In the genomic region with DNA sequence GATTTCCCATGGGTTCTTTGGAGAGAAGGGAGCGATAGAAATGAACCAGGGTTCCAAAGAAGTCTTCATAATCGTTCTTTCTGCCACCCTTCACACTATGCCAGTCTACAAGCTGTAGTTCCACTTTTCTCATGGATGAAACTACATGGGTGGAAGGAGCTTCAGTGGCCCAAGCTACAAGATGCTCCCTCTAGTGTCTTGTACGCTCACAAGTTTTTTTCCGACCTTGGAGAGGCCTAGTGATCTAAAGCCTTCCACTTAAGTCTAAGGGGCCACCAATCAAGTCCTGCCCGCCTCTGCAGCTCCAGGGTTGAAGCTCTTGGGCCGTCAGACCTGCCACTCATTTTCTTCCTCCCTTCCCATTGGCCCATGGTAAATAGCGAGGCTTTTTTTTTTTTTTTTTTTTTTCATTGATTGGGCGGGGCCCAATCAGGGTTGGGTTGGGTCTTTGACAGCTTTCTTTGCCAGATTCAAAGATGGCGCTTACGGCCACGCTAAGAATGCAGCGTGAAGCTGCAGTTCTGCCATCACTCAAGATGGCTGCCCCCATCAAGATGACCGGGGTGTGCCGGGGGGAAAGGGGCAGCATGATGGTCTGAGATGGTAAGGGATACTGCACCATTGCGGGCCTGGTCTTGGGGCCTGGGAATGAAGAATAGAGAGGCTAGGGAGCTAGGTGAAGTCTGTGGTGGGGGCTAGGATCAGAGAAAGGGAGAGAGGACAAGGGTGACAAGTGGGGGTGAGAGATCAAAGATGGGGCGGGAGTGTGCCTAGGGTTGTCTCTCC, we compare ENCODE assay signal across 8 cellular contexts. TPM values are rescaled to one million over a fixed set of nuclear protein-coding genes. Genes with fewer than 3 reads are reported as not detected.
DNase-seq lines count a peak whose midpoint lies in the region; TF ChIP-seq lines count a peak whose summit lies in the region.

Gene TOMM40L, plus strand, starts transcription at position 527 of the 786 bp plus-strand sequence. CDS start 430 bp downstream, outside the sequence.

- TF ChIP-seq POLR2A in suprapubic skin (IDR thresholded peaks at IDR 0.05) = no peak

- TF ChIP-seq EP300 in suprapubic skin (IDR thresholded peaks at IDR 0.05) = no peak

- H3K4me3 ChIP-seq in GM08714 (ENCODE audit: low read length) (peak within 1 kb of the TSS; percentile 88), HFF-Myc (replicated peaks; ENCODE audit: low read depth, low read length) (peak within 1 kb of the TSS; percentile 65), suprapubic skin (peak within 1 kb of the TSS; percentile 54)

- peaks cover 28% of the 10 kb centered on the region for H3K4me1 ChIP-seq in suprapubic skin

- H3K27ac ChIP-seq in suprapubic skin = peak within 1 kb of the TSS; percentile 0

- DNase-seq in HFF-Myc (ENCODE audit: extremely low read depth, low read depth) (peak; percentile 99), MV-4-11 (lab: John Stamatoyannopoulos, UW) (peak; percentile 100), SK-MEL-5 (ENCODE audit: low read depth, low spot score) (peak; percentile 100), germinal center (ENCODE audit: low spot score) (peak; percentile 96), non-pigmented ciliary epithelial cell (ENCODE audit: low read depth) (peak; percentile 99), suprapubic skin (ENCODE audit: low spot score in 2 of 2) (peak; percentile 94 to 95)
- DNase-seq in activated naive CD4-positive, alpha-beta T cell treated with anti-CD3 and anti-CD28 coated beads, Interleukin-2, amount 50 U/mL, for 16 hours = peak; percentile 88

- H3K27me3 ChIP-seq in suprapubic skin = no peaks in the 10 kb centered on the region

- 4% methylated on average over 16 of the region's 16 CpGs for whole genome bisulfite sequencing in suprapubic skin

- TF ChIP-seq CTCF in HFF-Myc (IDR thresholded peaks at IDR 0.05; ENCODE audit: low read depth, low read length, missing control alignments) = peak; percentile 67
- TF ChIP-seq CTCF in suprapubic skin (IDR thresholded peaks at IDR 0.05) = peak; percentile 50 to 58

- in situ Hi-C loops in SK-MEL-5 (cut with HindIII; ENCODE audit: low pct_unique_long_range_greater_than_20kb, low sequenced_read_pairs) = no loop called here

- no peaks in the 10 kb centered on the region for H3K9me3 ChIP-seq in suprapubic skin

- peaks cover 26% of the 10 kb centered on the region for H3K36me3 ChIP-seq in suprapubic skin

RNA-seq across cellular contexts. Expression of gene TOMM40L, which starts in this region (rescaled TPM):
- total RNA-seq in SK-MEL-5 (2014; rRNA removed; shearing (Covaris generic)) = 11.3 and 11.7 TPM in 2 replicates
- 10.4 and 11.3 TPM in 2 replicates for polyA plus RNA-seq in SK-MEL-5 (2015; cell fraction: cytosol; rRNA removed)
- 21.3 and 26.4 TPM in 2 replicates for polyA plus RNA-seq in SK-MEL-5 (2015; cell fraction: nucleus; rRNA removed)
- total RNA-seq in suprapubic skin = 10 to 100 TPM in 2 of 4 donors, 1 to 10 TPM in 2; 6.7 to 21.0 (median 8.7) TPM

Comparison
In these comparisons a context has a peak if more than half of its experiments do, and no peak if none do; other contexts are left out.
1. Peak in every context shown above with its lines: DNase-seq, H3K4me3 ChIP-seq and H3K27ac ChIP-seq.